In the genomic region with DNA sequence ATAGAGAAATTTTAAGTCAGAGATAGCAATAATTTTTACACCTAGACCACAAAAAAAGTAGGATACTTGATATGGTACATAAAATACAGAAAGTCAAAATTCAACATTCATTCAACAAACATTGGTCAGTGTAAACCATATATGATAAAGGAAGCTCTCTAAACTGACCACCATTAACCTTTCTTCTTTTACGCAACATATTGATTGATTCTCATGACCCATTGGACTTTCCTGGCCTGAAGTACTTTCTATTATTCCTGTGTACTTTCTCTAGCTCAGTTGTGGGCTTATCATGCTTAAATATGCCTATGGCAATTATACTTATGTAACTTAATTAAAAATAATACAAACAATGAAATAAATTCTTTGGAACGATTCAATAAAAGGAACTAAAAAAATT, we compare ENCODE assay signal across 8 cellular contexts.
"Had no signal": no experiment of that assay in that cellular context is flagged by ENCODE, and none has a peak within 500 bp of the region (broad histone marks: within the 10 kb centered on the region; RNA-seq: fewer than 3 reads in every experiment).

No MANE protein-coding gene starts in this region.

- H3K27ac ChIP-seq: GM23248 had no signal

- H3K4me3 ChIP-seq: GM23248, HAP-1 had no signal

- ATAC-seq: HCT116 had no signal

- H3K9me3 ChIP-seq: HAP-1 had no signal

- FAIRE-seq: HTR-8/SVneo had no signal

- H3K27me3 Mint-ChIP-seq: IgD-negative memory B cell had no signal

- H3K4me3 Mint-ChIP-seq: IgD-negative memory B cell had no signal

- H3K27ac Mint-ChIP-seq: IgD-negative memory B cell had no signal

- DNase-seq: GM23248, GOT3, H7, KBM-7 had no signal

- H3K9ac ChIP-seq: GM23248 had no signal
